15 cellular contexts compared by ENCODE assay signal in the genomic region with DNA sequence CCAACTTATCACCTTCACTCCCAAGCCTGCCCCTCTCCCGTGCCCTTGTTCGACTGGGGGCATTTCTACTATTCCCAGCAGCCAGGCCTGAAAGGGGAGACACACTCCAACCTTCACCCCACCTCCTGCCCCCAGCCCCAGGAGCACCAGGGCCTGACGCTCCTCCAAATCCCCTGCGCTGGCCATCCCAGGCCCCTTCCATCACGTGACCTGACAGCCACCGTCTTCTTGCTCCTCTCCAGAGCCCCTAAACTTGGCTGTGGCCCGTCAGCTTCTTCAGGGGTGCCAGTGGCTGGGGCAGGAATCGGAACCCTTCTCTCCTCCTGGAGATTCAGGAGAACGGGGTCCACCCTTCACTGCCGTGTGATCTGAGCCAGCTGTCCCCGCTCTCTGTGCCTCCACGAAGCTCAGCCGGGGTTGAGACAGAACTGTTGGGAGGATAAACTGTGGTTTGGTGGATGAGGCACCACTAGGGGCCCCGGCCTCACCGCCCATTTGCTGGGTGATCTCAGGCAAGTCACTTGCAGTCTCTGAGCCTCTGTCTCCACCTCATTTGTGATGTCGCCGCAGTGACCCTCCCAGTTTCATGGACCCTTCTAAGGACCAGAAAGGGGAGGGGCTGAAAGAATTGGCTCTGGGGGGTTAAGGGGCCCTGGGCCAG.
DNase-seq lines count a peak whose midpoint lies in the region; ATAC-seq, FAIRE-seq and TF ChIP-seq lines count a peak whose summit lies in the region.
"Had no signal": no experiment of that assay in that cellular context is flagged by ENCODE, and none has a peak within 500 bp of the region (broad histone marks: within the 10 kb centered on the region; RNA-seq: fewer than 3 reads in every experiment).

No MANE protein-coding gene starts in this region.

- H3K27ac Mint-ChIP-seq in T-helper 17 cell, result no peak overlapping the region
- H3K27ac Mint-ChIP-seq: HFFc6 had no signal

- 66% methylated on average over 12 of the region's 17 CpGs for WGBS in HepG2 (ENCODE audit: low lambda C conversion rate)
- WGBS in esophagus muscularis mucosa, result 86% methylated on average over 12 of the region's 17 CpGs

- H3K27me3 ChIP-seq in HepG2 (ENCODE audit: control insufficient read depth in 1 of 2, insufficient read depth in 2 of 2, low read length in 2 of 2), result no peaks in the 10 kb centered on the region
- H3K27me3 ChIP-seq in esophagus muscularis mucosa, result peaks cover 0 to 31% (median 0%) of the 10 kb centered on the region in 4 donors
- H3K27me3 ChIP-seq: SJSA1 had no signal

- in situ Hi-C loops in HepG2 (cut with HindIII; ENCODE audit: extremely low pct_ligation_motif_present, low pct_unique_long_range_greater_than_20kb), result loop anchor here (5.0 kb wide), 1 partner anchor 734 kb away; no protein-coding TSS in a partner anchor

- FAIRE-seq in HepG2 (lab: Jason Lieb, UNC), result no peak
- FAIRE-seq: G401.6 had no signal

- no TSS peak for BruUV-seq in HepG2 (replicated peaks; lab: Mats Ljungman, UMichigan)

- H3K4me2 ChIP-seq in HepG2 (ENCODE audit: low read depth, low read length), result peak overlapping the region; percentile 40; the same call in 1 of the 2 replicates

- peaks cover 48% of the 10 kb centered on the region for H3K4me1 ChIP-seq in HepG2 (ENCODE audit: insufficient read depth, low read length)
- peaks cover 0 to 8% (median 7%) of the 10 kb centered on the region in 4 donors for H3K4me1 ChIP-seq in esophagus muscularis mucosa

- DNase-seq in activated CD4-positive, alpha-beta T cell treated with anti-CD3 and anti-CD28 coated beads for 48 hours, result peak; percentile 9
- no peak for DNase-seq in activated CD4-positive, alpha-beta T cell treated with anti-CD3 and anti-CD28 coated beads, Interleukin-2, amount 50 U/mL, for 1 hour
- DNase-seq in NAMALWA (ENCODE audit: low spot score) (peak; percentile 39), HepG2 (ENCODE audit: low spot score) (no peak), hypothalamus (lab: John Stamatoyannopoulos, UW) (no peak), T-helper 17 cell (no peak), esophagus muscularis mucosa (ENCODE audit: extremely low spot score) (no peak)
- DNase-seq: DMS79 treated with DMSO at 0.1 percent for 48 hours, NCI-H1436 treated with DMSO at 0.1 percent for 48 hours, NCI-H2029 treated with DMSO at 0.1 percent for 48 hours, NCI-H510A had no signal

- H3K27ac ChIP-seq in HepG2 (ENCODE audit: extremely low read length, insufficient read depth, low read length) (no peak overlapping the region), esophagus muscularis mucosa (replicated peaks in 1 of 4) (no peak overlapping the region)
- H3K27ac ChIP-seq: SJSA1 had no signal

- peaks cover 20% of the 10 kb centered on the region for H3K27me3 Mint-ChIP-seq in T-helper 17 cell

- CTCF ChIA-PET in HepG2 (lab: Yijun Ruan, JAX; ENCODE audit: low intra/inter-chr PET ratio, low total read pairs), result no interaction called here

- no peaks in the 10 kb centered on the region for H3K79me2 ChIP-seq in HepG2 (ENCODE audit: insufficient read depth, low read length)

- intact Hi-C loops in HepG2 (cut with micrococcal nuclease; ENCODE audit: unreplicated experiment), result no loop called here
- intact Hi-C loops in esophagus muscularis mucosa (cut with DNase I), result loop anchor here (10.0 kb wide), 1 partner anchor 173 kb away; a partner anchor contains a TSS

- no peak for TF ChIP-seq CTCF in HepG2 (CRISPR knock-in tag; IDR thresholded peaks at IDR 0.05)
- TF ChIP-seq CTCF in esophagus muscularis mucosa (IDR thresholded peaks at IDR 0.05), result no peak

- H3K36me3 ChIP-seq in HepG2 (replicated peaks in 1 of 2; ENCODE audit: control insufficient read depth in 1 of 2, insufficient read depth in 2 of 2, low read length in 2 of 2) (no peaks in the 10 kb centered on the region), esophagus muscularis mucosa (no peaks in the 10 kb centered on the region)
- H3K36me3 ChIP-seq: SJSA1 had no signal

- H3K4me3 Mint-ChIP-seq in T-helper 17 cell, result no peak overlapping the region
- H3K4me3 Mint-ChIP-seq: HFFc6 had no signal

- H3K4me3 ChIP-seq in HepG2 (replicated peaks in 1 of 3; ENCODE audit: insufficient read depth in 1 of 3, low read depth in 2 of 3, low read length in 3 of 3) (no peak overlapping the region; a peak in 1 of 6 replicates), esophagus muscularis mucosa (no peak overlapping the region)
- H3K4me3 ChIP-seq: SJSA1 had no signal

- POLR2A ChIA-PET in HepG2 (lab: Yijun Ruan, JAX), result no interaction called here

- no peak overlapping the region for H2AFZ ChIP-seq in HepG2 (ENCODE audit: low read length)

- H3K36me3 Mint-ChIP-seq in T-helper 17 cell (ENCODE audit: low read depth), result peaks cover 3% of the 10 kb centered on the region

- TF ChIP-seq POLR2A in HepG2 (IDR thresholded peaks at IDR 0.05; ENCODE audit: insufficient read depth in 1 of 2, low read depth in 2 of 2, low read length in 2 of 2) (no peak), esophagus muscularis mucosa (IDR thresholded peaks at IDR 0.05; ENCODE audit: low read depth) (no peak)

- no peak for TF ChIP-seq RAD21 in HepG2 (CRISPR knock-in tag; IDR thresholded peaks at IDR 0.05)

- no peaks in the 10 kb centered on the region for H3K9me3 ChIP-seq in HepG2 (ENCODE audit: low read length)
- no peaks in the 10 kb centered on the region for H3K9me3 ChIP-seq in T-helper 17 cell (ENCODE audit: control insufficient read depth, low read length, poor library complexity, severe bottlenecking)
- H3K9me3 ChIP-seq in esophagus muscularis mucosa, result no peaks in the 10 kb centered on the region
- H3K9me3 ChIP-seq: SJSA1 had no signal

- TF ChIP-seq EP300 in HepG2 (IDR thresholded peaks at IDR 0.05; ENCODE audit: low read depth in 2 of 2, low read length in 2 of 2) (no peak), HepG2 (CRISPR knock-in tag; IDR thresholded peaks at IDR 0.05; ENCODE audit: borderline replicate concordance) (no peak), esophagus muscularis mucosa (IDR thresholded peaks at IDR 0.05) (no peak)

- H3K9ac ChIP-seq in HepG2 (ENCODE audit: insufficient read depth, low read depth, low read length), result no peak overlapping the region

- no peaks in the 10 kb centered on the region for H4K20me1 ChIP-seq in HepG2 (ENCODE audit: insufficient read depth, low read length)

- ATAC-seq in HepG2 (0 out of 3 replicates have a peak, but pooled peaks have one; percentile 4), HG02642 (IDR thresholded peaks at IDR 0.05; ENCODE audit: poor library complexity, unreplicated experiment) (no peak), T-helper 17 cell (no peak)

- H3K4me1 Mint-ChIP-seq in T-helper 17 cell, result peaks cover 4% of the 10 kb centered on the region

TF ChIP-seq in HepG2, 621 proteins besides CTCF, POLR2A, EP300 and RAD21 (continues in another document):
- TF ChIP-seq ZNF563 (CRISPR knock-in tag; IDR thresholded peaks at IDR 0.05) (0 out of 2 replicates have a peak, but pooled peaks have one; percentile 7), ZNF619 (CRISPR knock-in tag; IDR thresholded peaks at IDR 0.05) (no peak), CENPT (CRISPR knock-in tag; IDR thresholded peaks at IDR 0.05; ENCODE audit: low read depth) (no peak), ZMYM3 (CRISPR knock-in tag; IDR thresholded peaks at IDR 0.05) (0 out of 2 replicates have a peak, but pooled peaks have one; percentile 38), THAP11 (CRISPR knock-in tag; IDR thresholded peaks at IDR 0.05) (no peak)
- TF ChIP-seq, protein P1, sequence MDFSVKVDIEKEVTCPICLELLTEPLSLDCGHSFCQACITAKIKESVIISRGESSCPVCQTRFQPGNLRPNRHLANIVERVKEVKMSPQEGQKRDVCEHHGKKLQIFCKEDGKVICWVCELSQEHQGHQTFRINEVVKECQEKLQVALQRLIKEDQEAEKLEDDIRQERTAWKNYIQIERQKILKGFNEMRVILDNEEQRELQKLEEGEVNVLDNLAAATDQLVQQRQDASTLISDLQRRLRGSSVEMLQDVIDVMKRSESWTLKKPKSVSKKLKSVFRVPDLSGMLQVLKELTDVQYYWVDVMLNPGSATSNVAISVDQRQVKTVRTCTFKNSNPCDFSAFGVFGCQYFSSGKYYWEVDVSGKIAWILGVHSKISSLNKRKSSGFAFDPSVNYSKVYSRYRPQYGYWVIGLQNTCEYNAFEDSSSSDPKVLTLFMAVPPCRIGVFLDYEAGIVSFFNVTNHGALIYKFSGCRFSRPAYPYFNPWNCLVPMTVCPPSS (IDR thresholded peaks at IDR 0.05), result no peak
- TF ChIP-seq, protein P2, sequence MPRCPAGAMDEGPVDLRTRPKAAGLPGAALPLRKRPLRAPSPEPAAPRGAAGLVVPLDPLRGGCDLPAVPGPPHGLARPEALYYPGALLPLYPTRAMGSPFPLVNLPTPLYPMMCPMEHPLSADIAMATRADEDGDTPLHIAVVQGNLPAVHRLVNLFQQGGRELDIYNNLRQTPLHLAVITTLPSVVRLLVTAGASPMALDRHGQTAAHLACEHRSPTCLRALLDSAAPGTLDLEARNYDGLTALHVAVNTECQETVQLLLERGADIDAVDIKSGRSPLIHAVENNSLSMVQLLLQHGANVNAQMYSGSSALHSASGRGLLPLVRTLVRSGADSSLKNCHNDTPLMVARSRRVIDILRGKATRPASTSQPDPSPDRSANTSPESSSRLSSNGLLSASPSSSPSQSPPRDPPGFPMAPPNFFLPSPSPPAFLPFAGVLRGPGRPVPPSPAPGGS (CRISPR knock-in tag; IDR thresholded peaks at IDR 0.05), result no peak

Comparison
In these comparisons a context has a peak if more than half of its experiments do, and no peak if none do; other contexts are left out.
1. DNase-seq: peak in activated CD4-positive, alpha-beta T cell treated with anti-CD3 and anti-CD28 coated beads for 48 hours (single experiment) and NAMALWA (single experiment); none in activated CD4-positive, alpha-beta T cell treated with anti-CD3 and anti-CD28 coated beads, Interleukin-2, amount 50 U/mL, for 1 hour (single experiment), HepG2 (single experiment), hypothalamus (0 of 51), T-helper 17 cell (0 of 3) and esophagus muscularis mucosa (single experiment).